12 cellular contexts compared by ENCODE assay signal in the genomic region with DNA sequence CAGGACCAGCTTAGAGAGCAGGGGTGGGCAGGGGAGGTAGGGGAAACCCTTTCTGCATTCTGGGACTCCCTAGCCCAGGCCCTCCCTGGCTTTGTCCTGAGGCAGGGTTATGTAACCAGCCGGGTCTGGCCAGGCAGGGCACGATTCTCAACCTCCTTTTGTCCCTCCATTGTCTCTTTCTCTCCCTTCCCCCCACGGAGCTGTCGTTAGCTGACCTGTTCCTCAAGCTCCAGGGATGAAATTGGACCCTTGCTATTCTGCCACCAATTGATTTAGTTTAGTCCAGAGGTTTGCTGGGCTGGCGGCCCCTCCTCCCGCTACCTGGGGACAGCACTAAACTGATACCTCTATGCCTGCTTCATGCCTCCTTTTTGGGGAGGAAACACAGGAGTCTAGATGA. TPM values are rescaled to one million over a fixed set of nuclear protein-coding genes. Genes with fewer than 3 reads are reported as not detected.
A peak's percentile ranks its signal among the peaks of the same experiment; 100 is the strongest.
DNase-seq lines count a peak whose midpoint lies in the region; ATAC-seq, FAIRE-seq and TF ChIP-seq lines count a peak whose summit lies in the region.
"Had no signal": no experiment of that assay in that cellular context is flagged by ENCODE, and none has a peak within 500 bp of the region (broad histone marks: within the 10 kb centered on the region; RNA-seq: fewer than 3 reads in every experiment).

No MANE protein-coding gene starts in this region.

- intact Hi-C loops in IMR-90 (cut with micrococcal nuclease) (no loop called here), HepG2 (cut with micrococcal nuclease; ENCODE audit: unreplicated experiment) (no loop called here)

- H2AFZ ChIP-seq in IMR-90 (replicated peaks; ENCODE audit: low read length, poor library complexity) (peak overlapping the region; percentile 26), HepG2 (ENCODE audit: low read length) (no peak overlapping the region)

- peak overlapping the region; percentile 75 for H2BK20ac ChIP-seq in IMR-90 (ENCODE audit: low read depth, low read length)

- TF ChIP-seq CTCF in IMR-90 (conservative IDR thresholded peaks at IDR 0.05; ENCODE audit: low read depth, low read length) (no peak), coronary artery (IDR thresholded peaks at IDR 0.05) (no peak), HepG2 (CRISPR knock-in tag; IDR thresholded peaks at IDR 0.05) (no peak)

- peak overlapping the region; percentile 55 for H3K18ac ChIP-seq in IMR-90 (ENCODE audit: low read depth, low read length)

- H3K36me3 ChIP-seq in IMR-90 (ENCODE audit: control insufficient read depth, insufficient read depth, low read length) (peaks cover 10% of the 10 kb centered on the region), HepG2 (replicated peaks in 1 of 2; ENCODE audit: control insufficient read depth in 1 of 2, insufficient read depth in 2 of 2, low read length in 2 of 2) (peaks cover 3 to 43% of the 10 kb centered on the region in 2 experiments; a peak in 3 of 5 replicates), stomach smooth muscle (ENCODE audit: control insufficient read depth in 2 of 2, insufficient read depth in 2 of 2, low read length in 2 of 2) (peaks cover 2 to 7% of the 10 kb centered on the region in 2 donors)

- H3K4me2 ChIP-seq in IMR-90 (ENCODE audit: low read depth, low read length) = peak overlapping the region; percentile 72
- H3K4me2 ChIP-seq in HepG2 (ENCODE audit: low read depth, low read length) = no peak overlapping the region

- peak overlapping the region; percentile 57 for H3K27ac ChIP-seq in IMR-90 (ENCODE audit: insufficient read depth, low read length)
- H3K27ac ChIP-seq in coronary artery = peak overlapping the region; percentile 58 to 89
- H3K27ac ChIP-seq in HepG2 (ENCODE audit: extremely low read length, insufficient read depth, low read length) = no peak overlapping the region
- peak overlapping the region; percentile 18 for H3K27ac ChIP-seq in stomach smooth muscle (ENCODE audit: low read length)

- CTCF ChIA-PET in IMR-90 (lab: Yijun Ruan, JAX) (no interaction called here), HepG2 (lab: Yijun Ruan, JAX; ENCODE audit: low intra/inter-chr PET ratio, low total read pairs) (no interaction called here)

- WGBS in IMR-90 (ENCODE audit: extremely low coverage in 2 of 2, insufficient read length in 1 of 2), 2 experiments = 69% methylated on average over 2 of the region's 6 CpGs; no CpG with 5 or more reads in 1 of the 2 experiments
- WGBS in HepG2 (ENCODE audit: low lambda C conversion rate) = 75% methylated on average over 6 of the region's 6 CpGs

- dilution Hi-C loops in IMR-90 (cut with HindIII; ENCODE audit: low sequenced_read_pairs, unreplicated experiment) = no loop called here

- peaks cover 26 to 79% of the 10 kb centered on the region in 2 experiments for H3K79me1 ChIP-seq in IMR-90 (ENCODE audit: low read depth in 1 of 2, low read length in 2 of 2)

- H3K4me3 ChIP-seq in IMR-90 (ENCODE audit: insufficient read depth, low read depth, low read length) (no peak overlapping the region), coronary artery (peak overlapping the region; percentile 55), HepG2 (replicated peaks in 1 of 3; ENCODE audit: insufficient read depth in 1 of 3, low read depth in 2 of 3, low read length in 3 of 3) (no peak overlapping the region), stomach smooth muscle (ENCODE audit: low read length in 2 of 2) (no peak overlapping the region)

- TF ChIP-seq RAD21 in IMR-90 (IDR thresholded peaks at IDR 0.05; ENCODE audit: low read length) (no peak), HepG2 (CRISPR knock-in tag; IDR thresholded peaks at IDR 0.05) (no peak)

- in situ Hi-C loops in IMR-90 (cut with MboI; ENCODE audit: low sequenced_read_pairs) (no loop called here), HepG2 (cut with HindIII; ENCODE audit: extremely low pct_ligation_motif_present, low pct_unique_long_range_greater_than_20kb) (no loop called here)

- H3K9me3 ChIP-seq in IMR-90 (ENCODE audit: control insufficient read depth, insufficient read depth, low read length) = no peaks in the 10 kb centered on the region
- no peaks in the 10 kb centered on the region for H3K9me3 ChIP-seq in HepG2 (ENCODE audit: low read length)
- H3K9me3 ChIP-seq in stomach smooth muscle (ENCODE audit: control insufficient read depth in 2 of 2, low read length in 2 of 2) = no peaks in the 10 kb centered on the region

- POLR2A ChIA-PET in IMR-90 (lab: Charles Lee; ENCODE audit: unreplicated experiment) (interaction anchor here (0.6 kb wide), 1 partner anchor 8 kb away, joined by 6 read pairs; no protein-coding TSS in a partner anchor), HepG2 (lab: Yijun Ruan, JAX) (interaction anchor here (0.8 to 1.8 kb wide), 4 partner anchors 12 to 44 kb away, joined by 3 to 6 read pairs (median 4); no protein-coding TSS in a partner anchor)

- peak overlapping the region; percentile 94 for H3K4ac ChIP-seq in IMR-90 (ENCODE audit: low read depth, low read length)

- H2AK9ac ChIP-seq in IMR-90 (replicated peaks; ENCODE audit: low read depth, low read length, poor library complexity) = peak overlapping the region; percentile 80

- peak overlapping the region; percentile 96 for H2BK5ac ChIP-seq in IMR-90 (ENCODE audit: low read depth, low read length, poor library complexity, severe bottlenecking)

- H4K20me1 ChIP-seq in IMR-90 (ENCODE audit: insufficient read depth, low read length) (peaks cover 71% of the 10 kb centered on the region), HepG2 (ENCODE audit: insufficient read depth, low read length) (peaks cover 56% of the 10 kb centered on the region)

- H3K56ac ChIP-seq in IMR-90 (ENCODE audit: extremely low read depth, insufficient read depth, low read length) = 0 out of 2 replicates have a peak overlapping the region, but pooled peaks have one; percentile 68

- no peak for ATAC-seq in IMR-90 (ENCODE audit: low read depth)
- ATAC-seq in HepG2 = no peak
- ATAC-seq: effector memory CD8-positive, alpha-beta T cell had no signal

- BruUV-seq in IMR-90 (replicated peaks; lab: Mats Ljungman, UMichigan) (no TSS peak), HepG2 (replicated peaks; lab: Mats Ljungman, UMichigan) (no TSS peak)

- H4K91ac ChIP-seq in IMR-90 (ENCODE audit: insufficient read depth, low read depth, low read length) = peak overlapping the region; percentile 97; the same call in 1 of the 2 replicates

- H3K4me1 ChIP-seq in IMR-90 (ENCODE audit: control insufficient read depth, insufficient read depth, low read length) (peaks cover 55% of the 10 kb centered on the region), HepG2 (ENCODE audit: insufficient read depth, low read length) (peaks cover 75% of the 10 kb centered on the region), stomach smooth muscle (ENCODE audit: control insufficient read depth, insufficient read depth, low read length) (peaks cover 75% of the 10 kb centered on the region)

- no peak for TF ChIP-seq EP300 in HepG2 (IDR thresholded peaks at IDR 0.05; ENCODE audit: low read depth in 2 of 2, low read length in 2 of 2)
- TF ChIP-seq EP300 in HepG2 (CRISPR knock-in tag; IDR thresholded peaks at IDR 0.05; ENCODE audit: borderline replicate concordance) = no peak

- H2AK5ac ChIP-seq in IMR-90 (ENCODE audit: low read depth, low read length) = peak overlapping the region; percentile 83

- peaks cover 80% of the 10 kb centered on the region for H3K79me2 ChIP-seq in HepG2 (ENCODE audit: insufficient read depth, low read length)

- peak overlapping the region; percentile 10; the same call in 1 of the 2 replicates for H3K9ac ChIP-seq in IMR-90 (ENCODE audit: low read depth, low read length)
- no peak overlapping the region for H3K9ac ChIP-seq in HepG2 (ENCODE audit: insufficient read depth, low read depth, low read length)
- H3K9ac ChIP-seq in stomach smooth muscle (ENCODE audit: low read length in 2 of 2) = peak overlapping the region in 1 of 2 donors; percentile 21

- peak overlapping the region; percentile 83; the same call in 1 of the 2 replicates for H3K14ac ChIP-seq in IMR-90 (replicated peaks; ENCODE audit: low read depth, low read length)

- H3K27me3 ChIP-seq in IMR-90 (ENCODE audit: control insufficient read depth, insufficient read depth, low read length) = no peaks in the 10 kb centered on the region
- H3K27me3 ChIP-seq in HepG2 (ENCODE audit: control insufficient read depth in 1 of 2, insufficient read depth in 2 of 2, low read length in 2 of 2) = no peaks in the 10 kb centered on the region
- no peaks in the 10 kb centered on the region for H3K27me3 ChIP-seq in stomach smooth muscle (ENCODE audit: control insufficient read depth in 1 of 2, insufficient read depth in 2 of 2, low read length in 2 of 2)

- H2BK120ac ChIP-seq in IMR-90 (ENCODE audit: low read depth, low read length) = peak overlapping the region; percentile 74

- peak overlapping the region; percentile 68 to 76; a peak in 3 of 4 replicates for H4K8ac ChIP-seq in IMR-90 (ENCODE audit: low read depth in 2 of 2, low read length in 2 of 2)

- peak overlapping the region; percentile 68 for H4K5ac ChIP-seq in IMR-90 (ENCODE audit: low read depth, low read length)

- peak overlapping the region; percentile 57; the same call in 1 of the 2 replicates for H3K23ac ChIP-seq in IMR-90 (ENCODE audit: low read depth, low read length)

- no peak for DNase-seq in IMR-90
- no peak for DNase-seq in coronary artery (ENCODE audit: low spot score)
- no peak for DNase-seq in HepG2 (ENCODE audit: low spot score)
- DNase-seq in NCI-H1436 treated with DMSO at 0.1 percent for 48 hours (lab: John Stamatoyannopoulos, UW) = no peak
- no peak for DNase-seq in NCI-H128 (lab: John Stamatoyannopoulos, UW; ENCODE audit: unreplicated experiment)
- DNase-seq in DMS 273 treated with DMSO at 0.1 percent for 48 hours (lab: John Stamatoyannopoulos, UW) = no peak
- DNase-seq in NCI-H1694 (lab: John Stamatoyannopoulos, UW) = no peak
- DNase-seq: activated T-cell treated with anti-CD3 and anti-CD28 coated beads, Interleukin-2, amount 50 U/mL, for 1 hour; effector memory CD8-positive, alpha-beta T cell; NCI-H1092 had no signal

- no peak for FAIRE-seq in HepG2 (lab: Jason Lieb, UNC)
- FAIRE-seq: G401.6 had no signal

- peaks cover 65% of the 10 kb centered on the region for H3K9me1 ChIP-seq in IMR-90 (ENCODE audit: insufficient read depth, low read length)

- peak overlapping the region; percentile 75; the same call in 2 of the 3 replicates for H2BK15ac ChIP-seq in IMR-90 (ENCODE audit: low read depth, low read length)

- no peak for TF ChIP-seq POLR2A in IMR-90 (IDR thresholded peaks at IDR 0.05; ENCODE audit: low read depth, low read length)
- no peak for TF ChIP-seq POLR2A in HepG2 (IDR thresholded peaks at IDR 0.05; ENCODE audit: insufficient read depth in 1 of 2, low read depth in 2 of 2, low read length in 2 of 2)

RNA-seq across cellular contexts. Expression of a gene that starts 9.4 kb away (rescaled TPM):
- total RNA-seq in IMR-90 (2012; rRNA removed) = 30.3 and 30.5 TPM in 2 replicates
- polyA plus RNA-seq in IMR-90 (2012; rRNA removed) = 80.4 and 101 TPM in 2 replicates
- polyA plus RNA-seq in IMR-90 (2012; cell fraction: cytosol; rRNA removed) = 41.4 and 74.0 TPM in 2 replicates
- 81.4 and 121 TPM in 2 replicates for polyA plus RNA-seq in IMR-90 (2012; cell fraction: nucleus; rRNA removed; ENCODE audit: low replicate concordance)
- total RNA-seq in HepG2 (2016; rRNA removed; fragmentation: Illumina TruSeq; extraction: Trizol) = 22.1 and 26.2 TPM in 2 replicates
- total RNA-seq in HepG2 (2016; cell fraction: cytosol; rRNA removed; fragmentation: Illumina TruSeq; extraction: Trizol; ENCODE audit: low read depth) = 6.5 and 8.8 TPM in 2 replicates
- 19.6 and 25.2 TPM in 2 replicates for total RNA-seq in HepG2 (2016; cell fraction: insoluble cytoplasmic fraction; rRNA removed; fragmentation: Illumina TruSeq; extraction: Trizol)
- total RNA-seq in HepG2 (2016; cell fraction: membrane; rRNA removed; fragmentation: Illumina TruSeq; extraction: Trizol) = 16.4 and 18.4 TPM in 2 replicates
- 25.2 and 29.3 TPM in 2 replicates for total RNA-seq in HepG2 (2016; cell fraction: nucleus; rRNA removed; fragmentation: Illumina TruSeq; extraction: Trizol)
- polyA plus RNA-seq in HepG2 (2011; rRNA removed) = 23.8 and 35.0 TPM in 2 replicates
- polyA plus RNA-seq in HepG2 (2011; cell fraction: cytosol; rRNA removed) = 18.9 and 20.3 TPM in 2 replicates
- 67.6 and 71.1 TPM in 2 replicates for polyA plus RNA-seq in HepG2 (2011; cell fraction: nucleus; rRNA removed)
- 36.0 and 40.8 TPM in 2 replicates for polyA plus RNA-seq in HepG2 (2012)
- polyA plus RNA-seq in HepG2 (2016; cell fraction: cytosol; fragmentation: Illumina TruSeq; extraction: Trizol; ENCODE audit: low read depth) = 2.7 and 3.1 TPM in 2 replicates
- polyA plus RNA-seq in HepG2 (2016; cell fraction: insoluble cytoplasmic fraction; fragmentation: Illumina TruSeq; extraction: Trizol; ENCODE audit: low read depth) = 15.4 and 18.3 TPM in 2 replicates
- polyA plus RNA-seq in HepG2 (2016; cell fraction: membrane; fragmentation: Illumina TruSeq; extraction: Trizol; ENCODE audit: low read depth) = 7.8 TPM in 2 replicates
- 29.1 and 30.9 TPM in 2 replicates for polyA plus RNA-seq in HepG2 (2016; cell fraction: nucleus; fragmentation: Illumina TruSeq; extraction: Trizol; ENCODE audit: insufficient read depth, low read depth)
- polyA minus RNA-seq in HepG2 (2011; rRNA and poly(A)+ RNA removed; ENCODE audit: low replicate concordance) = 12.5 and 73.9 TPM in 2 replicates
- polyA minus RNA-seq in HepG2 (2011; cell fraction: cytosol; rRNA and poly(A)+ RNA removed) = 20.8 and 29.5 TPM in 2 replicates
- polyA minus RNA-seq in HepG2 (2011; cell fraction: nucleus; rRNA and poly(A)+ RNA removed) = 55.1 and 55.2 TPM in 2 replicates

RNA-seq across cellular contexts. Expression of a gene that starts 49.0 kb away (rescaled TPM):
- total RNA-seq in IMR-90 (2012; rRNA removed) (7,310 and 7,583 TPM in 2 replicates), HepG2 (2016; rRNA removed; fragmentation: Illumina TruSeq; extraction: Trizol) (2,116 and 2,466 TPM in 2 replicates)
- polyA plus RNA-seq in IMR-90 (2012; rRNA removed) (6,296 and 6,747 TPM in 2 replicates), HepG2 (2011; rRNA removed) (3,058 and 3,295 TPM in 2 replicates)
- 5,609 and 17,745 TPM in 2 replicates for polyA plus RNA-seq in IMR-90 (2012; cell fraction: cytosol; rRNA removed)
- 873 and 3,349 TPM in 2 replicates for polyA plus RNA-seq in IMR-90 (2012; cell fraction: nucleus; rRNA removed; ENCODE audit: low replicate concordance)
- total RNA-seq in HepG2 (2016; cell fraction: cytosol; rRNA removed; fragmentation: Illumina TruSeq; extraction: Trizol; ENCODE audit: low read depth) = 3,305 and 3,520 TPM in 2 replicates
- total RNA-seq in HepG2 (2016; cell fraction: insoluble cytoplasmic fraction; rRNA removed; fragmentation: Illumina TruSeq; extraction: Trizol) = 2,149 and 2,588 TPM in 2 replicates
- total RNA-seq in HepG2 (2016; cell fraction: membrane; rRNA removed; fragmentation: Illumina TruSeq; extraction: Trizol) = 4,929 and 5,069 TPM in 2 replicates
- total RNA-seq in HepG2 (2016; cell fraction: nucleus; rRNA removed; fragmentation: Illumina TruSeq; extraction: Trizol) = 644 and 721 TPM in 2 replicates
- 6,315 and 8,239 TPM in 2 replicates for polyA plus RNA-seq in HepG2 (2011; cell fraction: cytosol; rRNA removed)
- 1,184 and 1,580 TPM in 2 replicates for polyA plus RNA-seq in HepG2 (2011; cell fraction: nucleus; rRNA removed)
- polyA plus RNA-seq in HepG2 (2012) = 3,506 and 4,895 TPM in 2 replicates
- polyA plus RNA-seq in HepG2 (2016; cell fraction: cytosol; fragmentation: Illumina TruSeq; extraction: Trizol; ENCODE audit: low read depth) = 3,347 and 3,785 TPM in 2 replicates
- polyA plus RNA-seq in HepG2 (2016; cell fraction: insoluble cytoplasmic fraction; fragmentation: Illumina TruSeq; extraction: Trizol; ENCODE audit: low read depth) = 2,246 and 2,277 TPM in 2 replicates
- 4,452 and 4,569 TPM in 2 replicates for polyA plus RNA-seq in HepG2 (2016; cell fraction: membrane; fragmentation: Illumina TruSeq; extraction: Trizol; ENCODE audit: low read depth)
- polyA plus RNA-seq in HepG2 (2016; cell fraction: nucleus; fragmentation: Illumina TruSeq; extraction: Trizol; ENCODE audit: insufficient read depth, low read depth) = 1,056 and 1,136 TPM in 2 replicates
- 795 and 1,496 TPM in 2 replicates for polyA minus RNA-seq in HepG2 (2011; rRNA and poly(A)+ RNA removed; ENCODE audit: low replicate concordance)
- 375 and 432 TPM in 2 replicates for polyA minus RNA-seq in HepG2 (2011; cell fraction: cytosol; rRNA and poly(A)+ RNA removed)
- 180 and 283 TPM in 2 replicates for polyA minus RNA-seq in HepG2 (2011; cell fraction: nucleus; rRNA and poly(A)+ RNA removed)
